10 cellular contexts compared by ENCODE assay signal in genomic region chr12:111426341-111427185, GRCh38. TPM values are rescaled to one million over a fixed set of nuclear protein-coding genes. Genes with fewer than 3 reads are reported as not detected.
DNase-seq lines count a peak whose midpoint lies in the region; ATAC-seq, FAIRE-seq and TF ChIP-seq lines count a peak whose summit lies in the region.
"Had no signal": no experiment of that assay in that cellular context is flagged by ENCODE, and none has a peak within 500 bp of the region (broad histone marks: within the 10 kb centered on the region; RNA-seq: fewer than 3 reads in every experiment).

No MANE protein-coding gene starts in this region.

- no peak overlapping the region for H3K27ac ChIP-seq in H1 (ENCODE audit: low read depth, low read length)
- H3K27ac ChIP-seq: esophagus muscularis mucosa had no signal

- H3K79me1 ChIP-seq in H1 (ENCODE audit: low read depth, low read length), result peaks cover 13% of the 10 kb centered on the region

- no peak overlapping the region for H3K9ac ChIP-seq in H1 (replicated peaks in 1 of 4; ENCODE audit: extremely low read depth in 1 of 4, low read depth in 3 of 4, low read length in 3 of 4)

- no peaks in the 10 kb centered on the region for H3K9me3 ChIP-seq in H1 (ENCODE audit: insufficient read depth in 2 of 2, low read depth in 1 of 2, low read length in 1 of 2)
- H3K9me3 ChIP-seq: esophagus muscularis mucosa had no signal

- no peak for FAIRE-seq in H1 (lab: Jason Lieb, UNC)

- no peak overlapping the region for H3K4me2 ChIP-seq in H1 (ENCODE audit: insufficient read depth in 1 of 2, low read depth in 2 of 2, low read length in 2 of 2)

- no peak overlapping the region for H2BK20ac ChIP-seq in H1 (ENCODE audit: low read length)

- no peak overlapping the region for H2BK120ac ChIP-seq in H1 (replicated peaks; ENCODE audit: low read depth, low read length)

- POLR2A ChIA-PET in H1 (lab: Charles Lee; ENCODE audit: partially characterized antibody), result interaction anchor here (0.9 to 4.9 kb wide), 8 partner anchors 8 to 30 kb away, joined by 3 to 29 read pairs (median 8); no protein-coding TSS in a partner anchor
- POLR2A ChIA-PET in WTC11 (lab: Charles Lee), result no interaction called here

- H3K4me1 Mint-ChIP-seq in activated CD8-positive, alpha-beta memory T cell treated with anti-CD3 and anti-CD28 coated beads, Interleukin-2, amount 10 ng/mL, durations not matched to agents 7 days and 5 days, result peaks cover 74% of the 10 kb centered on the region
- H3K4me1 Mint-ChIP-seq in T-helper 1 cell treated with Interleukin-12 subunit alpha and Interleukin-12 subunit beta and Interleukin-4 antibody, amounts not matched to agents 30 μg/mL and 1 μg/mL, for 36 hours (ENCODE audit: low read depth), result peaks cover 56% of the 10 kb centered on the region
- peaks cover 72% of the 10 kb centered on the region for H3K4me1 Mint-ChIP-seq in stimulated activated memory B cell treated with anti-CD40 and anti-IgM and Interleukin-4, amounts not matched to agents 10 μg/mL and 1 μg/mL and 100 μg/mL, for 72 hours
- peaks cover 52% of the 10 kb centered on the region for H3K4me1 Mint-ChIP-seq in WTC11

- no peak overlapping the region for H3K4me3 Mint-ChIP-seq in activated CD8-positive, alpha-beta memory T cell treated with anti-CD3 and anti-CD28 coated beads, Interleukin-2, amount 10 ng/mL, durations not matched to agents 7 days and 5 days
- peak overlapping the region; percentile 30 for H3K4me3 Mint-ChIP-seq in T-helper 1 cell treated with Interleukin-12 subunit alpha and Interleukin-12 subunit beta and Interleukin-4 antibody, amounts not matched to agents 30 μg/mL and 1 μg/mL, for 36 hours
- H3K4me3 Mint-ChIP-seq in stimulated activated memory B cell treated with anti-CD40 and anti-IgM and Interleukin-4, amounts not matched to agents 10 μg/mL and 1 μg/mL and 100 μg/mL, for 72 hours, result no peak overlapping the region
- no peak overlapping the region for H3K4me3 Mint-ChIP-seq in WTC11

- peaks cover 5% of the 10 kb centered on the region for H3K36me3 Mint-ChIP-seq in activated CD8-positive, alpha-beta memory T cell treated with anti-CD3 and anti-CD28 coated beads, Interleukin-2, amount 10 ng/mL, durations not matched to agents 7 days and 5 days
- H3K36me3 Mint-ChIP-seq in T-helper 1 cell treated with Interleukin-12 subunit alpha and Interleukin-12 subunit beta and Interleukin-4 antibody, amounts not matched to agents 30 μg/mL and 1 μg/mL, for 36 hours (ENCODE audit: low read depth), result peaks cover 15% of the 10 kb centered on the region
- H3K36me3 Mint-ChIP-seq in stimulated activated memory B cell treated with anti-CD40 and anti-IgM and Interleukin-4, amounts not matched to agents 10 μg/mL and 1 μg/mL and 100 μg/mL, for 72 hours, result peaks cover 20% of the 10 kb centered on the region
- peaks cover 4% of the 10 kb centered on the region; the same call in 1 of the 2 replicates for H3K36me3 Mint-ChIP-seq in WTC11

- H3K4ac ChIP-seq in H1 (replicated peaks; ENCODE audit: insufficient read length, low read depth, low read length), result no peak overlapping the region

- no peak for TF ChIP-seq CTCF in H1 (IDR thresholded peaks at IDR 0.05; ENCODE audit: control extremely low read depth in 1 of 3, insufficient read depth in 1 of 3, low read depth in 1 of 3, low read length in 3 of 3)
- no peak for TF ChIP-seq CTCF in WTC11 (IDR thresholded peaks at IDR 0.05)

- peak overlapping the region; percentile 77 for H3K27ac Mint-ChIP-seq in activated CD8-positive, alpha-beta memory T cell treated with anti-CD3 and anti-CD28 coated beads, Interleukin-2, amount 10 ng/mL, durations not matched to agents 7 days and 5 days
- H3K27ac Mint-ChIP-seq in T-helper 1 cell treated with Interleukin-12 subunit alpha and Interleukin-12 subunit beta and Interleukin-4 antibody, amounts not matched to agents 30 μg/mL and 1 μg/mL, for 36 hours, result peak overlapping the region; percentile 71
- peak overlapping the region; percentile 87 for H3K27ac Mint-ChIP-seq in stimulated activated memory B cell treated with anti-CD40 and anti-IgM and Interleukin-4, amounts not matched to agents 10 μg/mL and 1 μg/mL and 100 μg/mL, for 72 hours
- no peak overlapping the region for H3K27ac Mint-ChIP-seq in WTC11

- DNase-seq in activated CD8-positive, alpha-beta memory T cell treated with anti-CD3 and anti-CD28 coated beads, Interleukin-2, amount 10 ng/mL, durations not matched to agents 7 days and 5 days, result peak; percentile 60
- DNase-seq in activated CD8-positive, alpha-beta memory T cell treated with anti-CD3 and anti-CD28 coated beads, Interleukin-2, amount 50 U/mL, for 48 hours, result no peak
- DNase-seq in H1 (ENCODE audit: low read depth in 1 of 2, low spot score in 2 of 2), result no peak
- DNase-seq in WTC11 (ENCODE audit: low spot score), result no peak
- DNase-seq: NCI-H2171 treated with DMSO at 0.1 percent for 48 hours had no signal

- no peaks in the 10 kb centered on the region for H3K27me3 Mint-ChIP-seq in activated CD8-positive, alpha-beta memory T cell treated with anti-CD3 and anti-CD28 coated beads, Interleukin-2, amount 10 ng/mL, durations not matched to agents 7 days and 5 days
- no peaks in the 10 kb centered on the region for H3K27me3 Mint-ChIP-seq in T-helper 1 cell treated with Interleukin-12 subunit alpha and Interleukin-12 subunit beta and Interleukin-4 antibody, amounts not matched to agents 30 μg/mL and 1 μg/mL, for 36 hours (ENCODE audit: low read depth)
- no peaks in the 10 kb centered on the region for H3K27me3 Mint-ChIP-seq in stimulated activated memory B cell treated with anti-CD40 and anti-IgM and Interleukin-4, amounts not matched to agents 10 μg/mL and 1 μg/mL and 100 μg/mL, for 72 hours
- no peaks in the 10 kb centered on the region for H3K27me3 Mint-ChIP-seq in WTC11 (ENCODE audit: low read depth)

- no peaks in the 10 kb centered on the region for H3K9me3 Mint-ChIP-seq in activated CD8-positive, alpha-beta memory T cell treated with anti-CD3 and anti-CD28 coated beads, Interleukin-2, amount 10 ng/mL, durations not matched to agents 7 days and 5 days (ENCODE audit: low read depth)
- no peaks in the 10 kb centered on the region for H3K9me3 Mint-ChIP-seq in T-helper 1 cell treated with Interleukin-12 subunit alpha and Interleukin-12 subunit beta and Interleukin-4 antibody, amounts not matched to agents 30 μg/mL and 1 μg/mL, for 36 hours
- H3K9me3 Mint-ChIP-seq in stimulated activated memory B cell treated with anti-CD40 and anti-IgM and Interleukin-4, amounts not matched to agents 10 μg/mL and 1 μg/mL and 100 μg/mL, for 72 hours, result no peaks in the 10 kb centered on the region
- H3K9me3 Mint-ChIP-seq in WTC11, result no peaks in the 10 kb centered on the region

- ATAC-seq in activated CD8-positive, alpha-beta memory T cell treated with anti-CD3 and anti-CD28 coated beads, Interleukin-2, amount 10 ng/mL, durations not matched to agents 7 days and 5 days, result peak; percentile 27
- ATAC-seq in stimulated activated memory B cell treated with anti-CD40 and anti-IgM and Interleukin-4, amounts not matched to agents 10 μg/mL and 1 μg/mL and 100 μg/mL, for 72 hours, result no peak
- ATAC-seq in GM19324 (IDR thresholded peaks at IDR 0.05; ENCODE audit: low FRiP score, unreplicated experiment) (no peak), GM21360 (IDR thresholded peaks at IDR 0.05; ENCODE audit: unreplicated experiment) (no peak), WTC11 (no peak)

- 0 out of 2 replicates have a peak overlapping the region, but pooled peaks have one; percentile 19 for H2BK12ac ChIP-seq in H1 (ENCODE audit: low read depth, low read length)

- H3K27me3 ChIP-seq in H1 (replicated peaks in 1 of 4; ENCODE audit: control insufficient read depth in 3 of 4, extremely low read depth in 1 of 4, insufficient read depth in 3 of 4, low read length in 3 of 4), result no peaks in the 10 kb centered on the region; a peak in 1 of 7 replicates
- H3K27me3 ChIP-seq: esophagus muscularis mucosa had no signal

- no peak overlapping the region for H2BK5ac ChIP-seq in H1 (ENCODE audit: low read depth, low read length)

- CTCF ChIA-PET in activated CD8-positive, alpha-beta memory T cell treated with anti-CD3 and anti-CD28 coated beads, Interleukin-2, amount 10 ng/mL, durations not matched to agents 7 days and 5 days (lab: Charles Lee), result interaction anchor here (1.2 to 4.3 kb wide), 8 partner anchors 11 to 100 kb away, joined by 3 to 31 read pairs (median 6); no protein-coding TSS in a partner anchor
- CTCF ChIA-PET in H1 (lab: Charles Lee; ENCODE audit: partially characterized antibody) (interaction anchor here (0.6 to 11.1 kb wide), 13 partner anchors 8 to 1247 kb away, joined by 3 to 189 read pairs (median 9); no protein-coding TSS in a partner anchor), WTC11 (lab: Charles Lee) (interaction anchor here (0.8 to 3.4 kb wide), 7 partner anchors 22 to 30 kb away, joined by 3 to 24 read pairs (median 5); no protein-coding TSS in a partner anchor)

- WGBS in H1 (ENCODE audit: extremely low coverage in 1 of 2, insufficient coverage in 1 of 2, insufficient read length in 1 of 2, insufficient replicate concordance in 2 of 2, low coverage in 1 of 2, low lambda C conversion rate in 2 of 2, missing lambda C conversion rate in 1 of 2), 2 experiments, result 91% methylated on average over 10 of the region's 11 CpGs; no CpG with 5 or more reads in 1 of the 2 experiments

- no peak overlapping the region for H4K5ac ChIP-seq in H1 (ENCODE audit: insufficient read length, low read depth, low read length)

- H2AFZ ChIP-seq in H1 (ENCODE audit: low read length), result no peak overlapping the region

- no peaks in the 10 kb centered on the region for H3K36me3 ChIP-seq in H1 (ENCODE audit: control insufficient read depth in 2 of 4, insufficient read depth in 4 of 4, low read length in 3 of 4)

- H4K91ac ChIP-seq in H1 (replicated peaks; ENCODE audit: insufficient read length, low read length), result no peak overlapping the region

- peaks cover 1 to 33% (median 22%) of the 10 kb centered on the region in 4 experiments for H3K4me1 ChIP-seq in H1 (replicated peaks in 1 of 4; ENCODE audit: control insufficient read depth in 3 of 4, insufficient read depth in 4 of 4, low read length in 3 of 4)

- peaks cover 4 to 11% of the 10 kb centered on the region in 2 experiments for H4K20me1 ChIP-seq in H1 (replicated peaks in 1 of 2; ENCODE audit: control insufficient read depth in 1 of 2, insufficient read depth in 2 of 2, low read length in 2 of 2)

- TF ChIP-seq RAD21 in H1 (IDR thresholded peaks at IDR 0.05 in 1 of 2, conservative IDR thresholded peaks at IDR 0.05 in 1 of 2; ENCODE audit: low read depth in 2 of 2, low read length in 2 of 2), result no peak

- no peak overlapping the region for H3K14ac ChIP-seq in H1 (ENCODE audit: insufficient read length)

- no peak overlapping the region for H3K18ac ChIP-seq in H1 (ENCODE audit: extremely low read depth, low read length)

- no peak overlapping the region for H4K8ac ChIP-seq in H1 (ENCODE audit: extremely low read depth, insufficient read depth, low read length)

- no peak overlapping the region for H3K23ac ChIP-seq in H1 (ENCODE audit: insufficient read length)

- no peak overlapping the region for H2BK15ac ChIP-seq in H1 (ENCODE audit: low read length)

- H3K56ac ChIP-seq in H1 (replicated peaks; ENCODE audit: insufficient read length, low read depth, low read length), result no peak overlapping the region

- H3K79me2 ChIP-seq in H1 (ENCODE audit: control insufficient read depth in 1 of 2, insufficient read depth in 2 of 2, low read length in 2 of 2), result peaks cover 4 to 64% of the 10 kb centered on the region in 2 experiments; a peak in 3 of 4 replicates

- TF ChIP-seq EP300 in H1 (IDR thresholded peaks at IDR 0.05; ENCODE audit: borderline replicate concordance in 1 of 2, low read depth in 2 of 2, low read length in 2 of 2), result no peak

- H3K4me3 ChIP-seq in H1 (ENCODE audit: extremely low read depth in 1 of 4, insufficient read depth in 2 of 4, low read depth in 3 of 4, low read length in 4 of 4), result no peak overlapping the region
- H3K4me3 ChIP-seq: esophagus muscularis mucosa had no signal

- no peak overlapping the region for H2AK5ac ChIP-seq in H1 (ENCODE audit: low read depth, low read length)

- no peak for TF ChIP-seq POLR2A in H1 (IDR thresholded peaks at IDR 0.05; ENCODE audit: control extremely low read depth in 1 of 2, low read depth in 2 of 2, low read length in 2 of 2)

- H3K23me2 ChIP-seq in H1 (ENCODE audit: low read depth, low read length), result no peaks in the 10 kb centered on the region; the same call in 1 of the 2 replicates

RNA-seq across cellular contexts. Expression of gene SH2B3, which starts 20.8 kb away (rescaled TPM):
- 10 to 100 TPM; 24.9 to 51.3 TPM for total RNA-seq in activated CD8-positive, alpha-beta memory T cell treated with anti-CD3 and anti-CD28 coated beads, Interleukin-2, amount 10 ng/mL, durations not matched to agents 7 days and 5 days
- 29.8 and 34.1 TPM in 2 replicates for total RNA-seq in H1 (2021; fragmentation: NEBNext Ultra II Directional; extraction: Animal tissue kit (Norgen Biotek cat#: 25700))
- polyA plus RNA-seq in H1 (2011; rRNA removed), result 20.8 and 25.1 TPM in 2 replicates
- 18.3 TPM for polyA plus RNA-seq in H1 (2011; cell fraction: cytosol; rRNA removed)
- 18.8 TPM for polyA plus RNA-seq in H1 (2011; cell fraction: nucleus; rRNA removed)
- polyA plus RNA-seq in H1 (2012, experiment 1 of 2), result 18.4 to 20.9 TPM (median 20.6 TPM) in 4 replicates
- 12.1 TPM for polyA plus RNA-seq in H1 (2012, experiment 2 of 2)
- 20.8 TPM for polyA plus RNA-seq in H1 (2013, experiment 1 of 2)
- polyA plus RNA-seq in H1 (2013, experiment 2 of 2), result 21.5 TPM
- 12.6 and 17.8 TPM in 2 replicates for polyA minus RNA-seq in H1 (2011; rRNA and poly(A)+ RNA removed)
- 19.1 TPM for polyA minus RNA-seq in H1 (2011; cell fraction: cytosol; rRNA and poly(A)+ RNA removed)
- polyA minus RNA-seq in H1 (2011; cell fraction: nucleus; rRNA and poly(A)+ RNA removed), result 14.7 TPM
- total RNA-seq in WTC11 (2021), result 20.5 to 31.8 TPM (median 20.7 TPM) in 3 replicates

RNA-seq across cellular contexts. Expression of gene PHETA1, which starts 57.7 kb away (rescaled TPM):
- total RNA-seq in activated CD8-positive, alpha-beta memory T cell treated with anti-CD3 and anti-CD28 coated beads, Interleukin-2, amount 10 ng/mL, durations not matched to agents 7 days and 5 days, result 1 to 10 TPM; 2.8 to 3.4 TPM
- total RNA-seq in H1 (2021; fragmentation: NEBNext Ultra II Directional; extraction: Animal tissue kit (Norgen Biotek cat#: 25700)), result 12.3 and 13.7 TPM in 2 replicates
- polyA plus RNA-seq in H1 (2011; rRNA removed), result 5.2 and 9.7 TPM in 2 replicates
- polyA plus RNA-seq in H1 (2011; cell fraction: cytosol; rRNA removed), result 7.1 TPM
- 8.6 TPM for polyA plus RNA-seq in H1 (2011; cell fraction: nucleus; rRNA removed)
- 5.3 to 9.2 TPM (median 8.8 TPM) in 4 replicates for polyA plus RNA-seq in H1 (2012, experiment 1 of 2)
- polyA plus RNA-seq in H1 (2012, experiment 2 of 2), result 12.2 TPM
- 6.6 TPM for polyA plus RNA-seq in H1 (2013, experiment 1 of 2)
- 6.6 TPM for polyA plus RNA-seq in H1 (2013, experiment 2 of 2)
- polyA minus RNA-seq in H1 (2011; rRNA and poly(A)+ RNA removed), result 2.0 and 2.5 TPM in 2 replicates
- polyA minus RNA-seq in H1 (2011; cell fraction: cytosol; rRNA and poly(A)+ RNA removed), result 5.1 TPM
- 5.7 TPM for polyA minus RNA-seq in H1 (2011; cell fraction: nucleus; rRNA and poly(A)+ RNA removed)
- total RNA-seq in WTC11 (2021), result 12.4 to 18.6 TPM (median 14.9 TPM) in 3 replicates
